In the genomic region with DNA sequence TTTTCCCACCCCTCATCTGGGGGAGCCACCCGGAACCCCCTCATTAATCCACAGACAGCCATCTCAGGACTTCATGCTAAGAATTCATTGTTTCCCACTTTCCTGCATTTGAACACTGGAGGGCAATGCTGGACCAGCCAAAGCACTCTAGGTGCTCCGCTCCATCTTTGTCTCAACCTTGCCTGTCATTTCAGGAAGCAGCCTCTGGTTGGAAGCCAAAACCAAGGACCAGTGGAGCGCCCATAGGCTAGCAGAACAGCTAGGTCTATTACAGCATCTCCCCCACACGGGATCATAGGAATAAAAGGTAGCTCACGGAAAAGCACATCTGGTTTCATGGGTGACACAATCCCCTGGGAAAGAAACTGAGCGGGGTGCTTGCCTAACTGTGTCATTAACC, we compare ENCODE assay signal across 9 cellular contexts.
DNase-seq lines count a peak whose midpoint lies in the region; ATAC-seq and TF ChIP-seq lines count a peak whose summit lies in the region.
"Had no signal": no experiment of that assay in that cellular context is flagged by ENCODE, and none has a peak within 500 bp of the region (broad histone marks: within the 10 kb centered on the region; RNA-seq: fewer than 3 reads in every experiment).

No MANE protein-coding gene starts in this region.

- no peak for TF ChIP-seq POLR2A in tibial nerve (IDR thresholded peaks at IDR 0.05)

- H3K36me3 ChIP-seq in HEK293 (ENCODE audit: control insufficient read depth in 2 of 2, insufficient read depth in 1 of 2, low read length in 2 of 2) (no peaks in the 10 kb centered on the region), left lung (no peaks in the 10 kb centered on the region), tibial nerve (no peaks in the 10 kb centered on the region)

- H3K4me1 ChIP-seq in HEK293 (ENCODE audit: control insufficient read depth, insufficient read depth, low read length) (no peaks in the 10 kb centered on the region), left lung (peaks cover 0 to 6% of the 10 kb centered on the region in 2 donors), tibial nerve (peaks cover 0 to 6% (median 0%) of the 10 kb centered on the region in 4 donors)

- H3K9me3 ChIP-seq in HEK293 (ENCODE audit: control insufficient read depth, insufficient read depth, low read depth, low read length) (no peaks in the 10 kb centered on the region), left lung (no peaks in the 10 kb centered on the region), tibial nerve (no peaks in the 10 kb centered on the region)

- WGBS in tibial nerve, 2 donors = 33 to 34% methylated on average over 6 of the region's 6 CpGs

- TF ChIP-seq CTCF in HEK293 (tag by site-specific recombination; IDR thresholded peaks at IDR 0.05) = peak; percentile 88
- TF ChIP-seq CTCF in choroid plexus epithelial cell (conservative IDR thresholded peaks at IDR 0.05; ENCODE audit: low read depth, low read length) = peak; percentile 88
- TF ChIP-seq CTCF in left lung (IDR thresholded peaks at IDR 0.05) = peak; percentile 35 to 63
- TF ChIP-seq CTCF in tibial nerve (IDR thresholded peaks at IDR 0.05) = peak; percentile 37 to 77 (median 39)

- H3K4me3 ChIP-seq in HEK293 (ENCODE audit: low read depth, low read length) = no peak overlapping the region
- no peak overlapping the region for H3K4me3 ChIP-seq in choroid plexus epithelial cell (ENCODE audit: low read depth, low read length)
- no peak overlapping the region for H3K4me3 ChIP-seq in left lung
- H3K4me3 ChIP-seq in tibial nerve = no peak overlapping the region
- H3K4me3 ChIP-seq: SK-N-MC had no signal

- peaks cover 0 to 7% of the 10 kb centered on the region in 2 donors for H3K27me3 ChIP-seq in left lung
- H3K27me3 ChIP-seq in tibial nerve = peaks cover 0 to 12% of the 10 kb centered on the region in 2 donors

- TF ChIP-seq EP300 in tibial nerve (IDR thresholded peaks at IDR 0.05) = no peak

- CTCF ChIA-PET in HEK293 (lab: Yijun Ruan, JAX) = interaction anchor here (0.5 to 9.6 kb wide), 18 partner anchors 16 to 490 kb away, joined by 3 to 209 read pairs (median 3); no protein-coding TSS in a partner anchor

- peak; percentile 89 for ATAC-seq in left lung
- no peak for ATAC-seq in HG03097 (IDR thresholded peaks at IDR 0.05; ENCODE audit: low FRiP score, unreplicated experiment)
- ATAC-seq in GM21528 (IDR thresholded peaks at IDR 0.05; ENCODE audit: low FRiP score, unreplicated experiment) = no peak

- POLR2A ChIA-PET in HEK293 (lab: Yijun Ruan, JAX) = no interaction called here

- DNase-seq in DMS 273 (lab: John Stamatoyannopoulos, UW; ENCODE audit: unreplicated experiment) = peak; percentile 90
- DNase-seq in NOMO-1 (lab: John Stamatoyannopoulos, UW; ENCODE audit: unreplicated experiment in 2 of 2) = peak; percentile 61 to 76
- DNase-seq in choroid plexus epithelial cell (ENCODE audit: low read depth) = peak; percentile 90
- DNase-seq in left lung = peak in 1 of 2 donors; percentile 56
- peak in 1 of 2 donors; percentile 54 for DNase-seq in tibial nerve (ENCODE audit: low spot score in 2 of 2)

- intact Hi-C loops in left lung (cut with DNase I) = no loop called here

- H3K27ac ChIP-seq in HEK293 (ENCODE audit: extremely low read depth, low read depth, low read length) (no peak overlapping the region), left lung (no peak overlapping the region), tibial nerve (no peak overlapping the region)
- H3K27ac ChIP-seq: SK-N-MC had no signal

TF ChIP-seq in HEK293, 187 proteins besides CTCF, POLR2A, EP300 and RAD21 (continues in another document):
- TF ChIP-seq MYNN (tag by site-specific recombination; IDR thresholded peaks at IDR 0.05; ENCODE audit: borderline replicate concordance) (no peak), ZNF514 (tag by site-specific recombination; IDR thresholded peaks at IDR 0.05) (no peak), ZSCAN4 (tag by site-specific recombination; IDR thresholded peaks at IDR 0.05) (no peak), ZNF660 (tag by site-specific recombination; IDR thresholded peaks at IDR 0.05) (no peak), SETDB1 (IDR thresholded peaks at IDR 0.05; ENCODE audit: insufficient read length, low read length) (no peak), ZNF558 (tag by site-specific recombination; IDR thresholded peaks at IDR 0.05) (no peak), ZNF266 (tag by site-specific recombination; IDR thresholded peaks at IDR 0.05; ENCODE audit: low read depth) (no peak), BCL11A (tag by site-specific recombination; IDR thresholded peaks at IDR 0.05; ENCODE audit: low read depth) (no peak), ZNF785 (tag by site-specific recombination; IDR thresholded peaks at IDR 0.05) (no peak), ZNF433 (tag by site-specific recombination; IDR thresholded peaks at IDR 0.05; ENCODE audit: low read depth) (no peak), ZNF561 (tag by site-specific recombination; IDR thresholded peaks at IDR 0.05; ENCODE audit: borderline replicate concordance) (no peak), ZNF610 (tag by site-specific recombination; IDR thresholded peaks at IDR 0.05; ENCODE audit: borderline replicate concordance) (no peak), ZNF426 (tag by site-specific recombination; IDR thresholded peaks at IDR 0.05) (no peak), ZBTB10 (tag by site-specific recombination; IDR thresholded peaks at IDR 0.05) (0 out of 2 replicates have a peak, but pooled peaks have one; percentile 28), KLF9 (tag by site-specific recombination; IDR thresholded peaks at IDR 0.05; ENCODE audit: low read depth) (no peak), ZNF596 (tag by site-specific recombination; IDR thresholded peaks at IDR 0.05) (no peak)
- TF ChIP-seq, protein P1, sequence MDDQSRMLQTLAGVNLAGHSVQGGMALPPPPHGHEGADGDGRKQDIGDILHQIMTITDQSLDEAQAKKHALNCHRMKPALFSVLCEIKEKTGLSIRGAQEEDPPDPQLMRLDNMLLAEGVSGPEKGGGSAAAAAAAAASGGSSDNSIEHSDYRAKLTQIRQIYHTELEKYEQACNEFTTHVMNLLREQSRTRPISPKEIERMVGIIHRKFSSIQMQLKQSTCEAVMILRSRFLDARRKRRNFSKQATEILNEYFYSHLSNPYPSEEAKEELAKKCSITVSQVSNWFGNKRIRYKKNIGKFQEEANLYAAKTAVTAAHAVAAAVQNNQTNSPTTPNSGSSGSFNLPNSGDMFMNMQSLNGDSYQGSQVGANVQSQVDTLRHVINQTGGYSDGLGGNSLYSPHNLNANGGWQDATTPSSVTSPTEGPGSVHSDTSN (CRISPR knock-in tag; IDR thresholded peaks at IDR 0.05) = no peak
- TF ChIP-seq, protein P2, sequence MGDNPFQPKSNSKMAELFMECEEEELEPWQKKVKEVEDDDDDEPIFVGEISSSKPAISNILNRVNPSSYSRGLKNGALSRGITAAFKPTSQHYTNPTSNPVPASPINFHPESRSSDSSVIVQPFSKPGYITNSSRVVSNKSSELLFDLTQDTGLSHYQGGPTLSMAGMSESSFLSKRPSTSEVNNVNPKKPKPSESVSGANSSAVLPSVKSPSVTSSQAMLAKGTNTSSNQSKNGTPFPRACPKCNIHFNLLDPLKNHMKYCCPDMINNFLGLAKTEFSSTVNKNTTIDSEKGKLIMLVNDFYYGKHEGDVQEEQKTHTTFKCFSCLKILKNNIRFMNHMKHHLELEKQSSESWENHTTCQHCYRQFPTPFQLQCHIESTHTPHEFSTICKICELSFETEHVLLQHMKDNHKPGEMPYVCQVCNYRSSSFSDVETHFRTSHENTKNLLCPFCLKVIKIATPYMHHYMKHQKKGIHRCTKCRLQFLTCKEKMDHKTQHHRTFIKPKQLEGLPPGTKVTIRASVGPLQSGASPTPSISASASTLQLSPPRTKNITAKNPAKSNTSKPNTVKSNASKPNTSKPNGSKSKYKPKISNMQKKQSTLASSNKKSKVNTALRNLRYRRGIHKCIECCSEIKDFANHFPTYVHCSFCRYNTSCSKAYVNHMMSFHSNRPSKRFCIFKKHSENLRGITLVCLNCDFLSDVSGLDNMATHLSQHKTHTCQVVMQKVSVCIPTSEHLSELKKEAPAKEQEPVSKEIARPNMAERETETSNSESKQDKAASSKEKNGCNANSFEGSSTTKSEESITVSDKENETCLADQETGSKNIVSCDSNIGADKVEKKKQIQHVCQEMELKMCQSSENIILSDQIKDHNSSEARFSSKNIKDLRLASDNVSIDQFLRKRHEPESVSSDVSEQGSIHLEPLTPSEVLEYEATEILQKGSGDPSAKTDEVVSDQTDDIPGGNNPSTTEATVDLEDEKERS (tag by site-specific recombination; IDR thresholded peaks at IDR 0.05) = no peak
